ENCODE assay signal across 23 cellular contexts in genomic region chr9:109295475-109296110, GRCh38. TPM values are rescaled to one million over a fixed set of nuclear protein-coding genes. Genes with fewer than 3 reads are reported as not detected.
DNase-seq lines count a peak whose midpoint lies in the region; ATAC-seq and TF ChIP-seq lines count a peak whose summit lies in the region.
"Had no signal": no experiment of that assay in that cellular context is flagged by ENCODE, and none has a peak within 500 bp of the region (broad histone marks: within the 10 kb centered on the region; RNA-seq: fewer than 3 reads in every experiment).

No MANE protein-coding gene starts in this region.

- H3K4me3 ChIP-seq in DND-41 (ENCODE audit: low read depth in 1 of 2, low read length in 2 of 2) = no peak overlapping the region
- no peak overlapping the region for H3K4me3 ChIP-seq in astrocyte of the cerebellum (ENCODE audit: low read depth, low read length)
- H3K4me3 ChIP-seq: BLaER1, cardiac muscle cell had no signal

- ATAC-seq in DND-41 (ENCODE audit: insufficient read depth, low read depth) (peak; percentile 48; the same call in 1 of the 3 replicates), GM19351 (IDR thresholded peaks at IDR 0.05; ENCODE audit: unreplicated experiment) (no peak)
- ATAC-seq in stimulated activated memory B cell treated with anti-CD40 and anti-IgM and Interleukin-4, amounts not matched to agents 10 μg/mL and 1 μg/mL and 100 μg/mL, for 72 hours = no peak
- ATAC-seq in activated CD4-positive, CD25-positive, alpha-beta regulatory T cell treated with anti-CD3 and anti-CD28 coated beads, Interleukin-2, amount 50 U/mL, for 24 hours = no peak
- ATAC-seq: activated T-cell treated with anti-CD3 and anti-CD28 coated beads, Interleukin-2, amount 50 U/mL, for 4 hours; natural killer cell treated with Interleukin-12 subunit alpha and Interleukin-12 subunit beta and Interleukin-15 and Interleukin-18, amount 100 ng/mL, for 72 hours had no signal

- TF ChIP-seq CTCF in DND-41 (IDR thresholded peaks at IDR 0.05; ENCODE audit: borderline replicate concordance, extremely low read depth, low read length, poor library complexity, severe bottlenecking) = no peak
- no peak for TF ChIP-seq CTCF in astrocyte of the cerebellum (IDR thresholded peaks at IDR 0.05; ENCODE audit: low read depth, low read length, missing control alignments)
- no peak for TF ChIP-seq CTCF in mesothelial cell of epicardium (IDR thresholded peaks at IDR 0.05; ENCODE audit: unreplicated experiment)

- H3K9ac ChIP-seq in DND-41 (ENCODE audit: low read depth, low read length) = no peak overlapping the region
- H3K9ac ChIP-seq: BLaER1 had no signal

- CTCF ChIA-PET in HEK293T (lab: Yijun Ruan, JAX) = interaction anchor here (0.7 kb wide), 1 partner anchor 145 kb away, joined by 5 read pairs; no protein-coding TSS in a partner anchor

- no peaks in the 10 kb centered on the region for H4K20me1 ChIP-seq in DND-41 (ENCODE audit: insufficient read depth, low read length)
- H4K20me1 ChIP-seq: BLaER1 had no signal

- H3K9me3 ChIP-seq in DND-41 (ENCODE audit: insufficient read depth, low read length, severe bottlenecking) = no peaks in the 10 kb centered on the region
- H3K9me3 ChIP-seq: BLaER1 had no signal

- no peaks in the 10 kb centered on the region for H3K36me3 ChIP-seq in DND-41 (ENCODE audit: insufficient read depth, low read length)
- H3K36me3 ChIP-seq: BLaER1, cardiac muscle cell had no signal

- H2AFZ ChIP-seq in DND-41 (ENCODE audit: low read depth, low read length) = no peak overlapping the region

- no peak overlapping the region for H3K4me2 ChIP-seq in DND-41 (ENCODE audit: insufficient read depth, low read length)
- H3K4me2 ChIP-seq: BLaER1 had no signal

- H3K27ac Mint-ChIP-seq in mesothelial cell of epicardium = peak overlapping the region; percentile 21
- H3K27ac Mint-ChIP-seq in stimulated activated memory B cell treated with anti-CD40 and anti-IgM and Interleukin-4, amounts not matched to agents 10 μg/mL and 1 μg/mL and 100 μg/mL, for 72 hours = no peak overlapping the region
- H3K27ac Mint-ChIP-seq: activated CD4-positive, alpha-beta T cell treated with anti-CD3 and anti-CD28 coated beads, Interleukin-2, amount 10 ng/mL, durations not matched to agents 7 days and 5 days; dendritic cell treated with granulocyte-macrophage colony-stimulating factor and Interleukin-4, amounts not matched to agents 40 ng/mL and 50 ng/mL, for 4 days; natural killer cell treated with Interleukin-12 subunit alpha and Interleukin-12 subunit beta and Interleukin-15 and Interleukin-18, amount 100 ng/mL, for 72 hours had no signal

- no peaks in the 10 kb centered on the region for H3K79me2 ChIP-seq in DND-41 (ENCODE audit: insufficient read depth, low read length)

- H3K4me3 Mint-ChIP-seq in mesothelial cell of epicardium = no peak overlapping the region
- H3K4me3 Mint-ChIP-seq in stimulated activated memory B cell treated with anti-CD40 and anti-IgM and Interleukin-4, amounts not matched to agents 10 μg/mL and 1 μg/mL and 100 μg/mL, for 72 hours = no peak overlapping the region
- H3K4me3 Mint-ChIP-seq: activated CD4-positive, alpha-beta T cell treated with anti-CD3 and anti-CD28 coated beads, Interleukin-2, amount 10 ng/mL, durations not matched to agents 7 days and 5 days; activated T-cell treated with anti-CD3 and anti-CD28 coated beads, Interleukin-2, amount 50 U/mL, for 4 hours; dendritic cell treated with granulocyte-macrophage colony-stimulating factor and Interleukin-4, amounts not matched to agents 40 ng/mL and 50 ng/mL, for 4 days; natural killer cell treated with Interleukin-12 subunit alpha and Interleukin-12 subunit beta and Interleukin-15 and Interleukin-18, amount 100 ng/mL, for 72 hours had no signal

- H3K27ac ChIP-seq in DND-41 (ENCODE audit: low read length) = no peak overlapping the region
- H3K27ac ChIP-seq: BLaER1, cardiac muscle cell, VCaP had no signal

- peaks cover 15% of the 10 kb centered on the region for H3K4me1 Mint-ChIP-seq in mesothelial cell of epicardium
- no peaks in the 10 kb centered on the region for H3K4me1 Mint-ChIP-seq in stimulated activated memory B cell treated with anti-CD40 and anti-IgM and Interleukin-4, amounts not matched to agents 10 μg/mL and 1 μg/mL and 100 μg/mL, for 72 hours

- H3K27me3 Mint-ChIP-seq in mesothelial cell of epicardium (ENCODE audit: low read depth) = peaks cover 4% of the 10 kb centered on the region
- peaks cover 23% of the 10 kb centered on the region for H3K27me3 Mint-ChIP-seq in stimulated activated memory B cell treated with anti-CD40 and anti-IgM and Interleukin-4, amounts not matched to agents 10 μg/mL and 1 μg/mL and 100 μg/mL, for 72 hours

- DNase-seq in DND-41 (no peak), HEK293T (ENCODE audit: extremely low spot score) (no peak), astrocyte of the cerebellum (ENCODE audit: low read depth) (peak; percentile 39), mesothelial cell of epicardium (ENCODE audit: low spot score in 2 of 2, unreplicated experiment in 2 of 2) (no peak)
- DNase-seq: activated CD4-positive, alpha-beta T cell treated with anti-CD3 and anti-CD28 coated beads, Interleukin-2, amount 10 ng/mL, durations not matched to agents 7 days and 5 days; activated gamma-delta T cell treated with Interleukin-2 at 50 U/mL for 16 hours; activated T-cell treated with anti-CD3 and anti-CD28 coated beads, Interleukin-2, amount 50 U/mL, for 4 hours; amniotic stem cell; DMS53; H9; NCI-H1436; NCI-H510A; SHP77; T-helper 9 cell; trophoblast cell had no signal

- POLR2A ChIA-PET in HEK293T (lab: Yijun Ruan, JAX) = no interaction called here

- no peaks in the 10 kb centered on the region for H3K27me3 ChIP-seq in DND-41 (ENCODE audit: insufficient read depth, low read length, poor library complexity)
- H3K27me3 ChIP-seq: BLaER1, cardiac muscle cell had no signal

- H3K36me3 Mint-ChIP-seq in mesothelial cell of epicardium = no peaks in the 10 kb centered on the region
- no peaks in the 10 kb centered on the region for H3K36me3 Mint-ChIP-seq in stimulated activated memory B cell treated with anti-CD40 and anti-IgM and Interleukin-4, amounts not matched to agents 10 μg/mL and 1 μg/mL and 100 μg/mL, for 72 hours
- H3K36me3 Mint-ChIP-seq: natural killer cell treated with Interleukin-12 subunit alpha and Interleukin-12 subunit beta and Interleukin-15 and Interleukin-18, amount 100 ng/mL, for 72 hours had no signal

- H3K9me3 Mint-ChIP-seq in mesothelial cell of epicardium = peaks cover 3% of the 10 kb centered on the region
- peaks cover 3% of the 10 kb centered on the region for H3K9me3 Mint-ChIP-seq in stimulated activated memory B cell treated with anti-CD40 and anti-IgM and Interleukin-4, amounts not matched to agents 10 μg/mL and 1 μg/mL and 100 μg/mL, for 72 hours
- H3K9me3 Mint-ChIP-seq: activated CD4-positive, alpha-beta T cell treated with anti-CD3 and anti-CD28 coated beads, Interleukin-2, amount 10 ng/mL, durations not matched to agents 7 days and 5 days; activated T-cell treated with anti-CD3 and anti-CD28 coated beads, Interleukin-2, amount 50 U/mL, for 4 hours; dendritic cell treated with granulocyte-macrophage colony-stimulating factor and Interleukin-4, amounts not matched to agents 40 ng/mL and 50 ng/mL, for 4 days; H9 had no signal

- H3K4me1 ChIP-seq in DND-41 (ENCODE audit: insufficient read depth, low read length) = peaks cover 10% of the 10 kb centered on the region; the same call in 1 of the 2 replicates

- in situ Hi-C loops in astrocyte of the cerebellum (cut with HindIII; ENCODE audit: low sequenced_read_pairs) = no loop called here

TF ChIP-seq in HEK293T, 16 proteins besides CTCF, POLR2A, EP300 and RAD21:
- TF ChIP-seq HDGF (IDR thresholded peaks at IDR 0.05; ENCODE audit: borderline replicate concordance) (no peak), ELF4 (IDR thresholded peaks at IDR 0.05) (no peak), ARNT (IDR thresholded peaks at IDR 0.05) (no peak), SUZ12 (IDR thresholded peaks at IDR 0.05) (no peak), PKNOX1 (IDR thresholded peaks at IDR 0.05) (peak; percentile 76), L3MBTL2 (conservative IDR thresholded peaks at IDR 0.05) (no peak)

RNA-seq across cellular contexts. Expression of gene EPB41L4B, which starts 25.3 kb away (rescaled TPM):
- total RNA-seq in mesothelial cell of epicardium = 5.2 to 5.5 TPM (median 5.3 TPM) in 3 replicates
- total RNA-seq: activated CD4-positive, alpha-beta T cell treated with anti-CD3 and anti-CD28 coated beads, Interleukin-2, amount 10 ng/mL, durations not matched to agents 7 days and 5 days had no signal
